ENCODE assay signal across 28 cellular contexts in the genomic region with DNA sequence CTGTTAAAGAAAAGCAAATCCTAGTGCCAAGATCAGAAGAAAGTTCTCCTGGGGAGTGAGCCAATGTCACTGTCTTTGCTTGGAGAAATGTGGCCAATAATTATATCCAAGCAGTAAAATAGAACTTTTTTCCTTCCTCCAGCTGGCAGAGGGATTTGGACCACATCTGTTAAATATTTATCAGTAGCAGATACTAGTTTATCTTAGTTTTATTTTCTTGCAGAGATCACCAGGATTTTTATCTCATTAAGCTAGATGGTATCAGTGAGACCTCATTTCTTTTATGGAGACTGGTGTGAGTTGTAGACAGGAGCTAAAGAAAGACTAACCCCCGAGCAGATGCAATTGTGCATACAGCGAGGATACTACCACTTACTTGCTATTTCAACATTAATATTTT.
"Had no signal": no experiment of that assay in that cellular context is flagged by ENCODE, and none has a peak within 500 bp of the region (broad histone marks: within the 10 kb centered on the region; RNA-seq: fewer than 3 reads in every experiment).

No MANE protein-coding gene starts in this region.

- H3K4me3 Mint-ChIP-seq: activated CD4-positive, alpha-beta memory T cell treated with anti-CD3 and anti-CD28 coated beads, Interleukin-2, amount 10 ng/mL, durations not matched to agents 7 days and 5 days; activated CD4-positive, alpha-beta T cell treated with anti-CD3 and anti-CD28 coated beads, Interleukin-2, amount 10 ng/mL, durations not matched to agents 7 days and 5 days; activated naive CD8-positive, alpha-beta T cell; activated T-cell treated with anti-CD3 and anti-CD28 coated beads, Interleukin-2, amount 50 U/mL, for 24 hours; activated T-cell treated with anti-CD3 and anti-CD28 coated beads, Interleukin-2, amount 50 U/mL, for 72 hours; effector memory CD8-positive, alpha-beta T cell; WTC11 had no signal

- H3K27ac Mint-ChIP-seq: activated CD4-positive, alpha-beta memory T cell treated with anti-CD3 and anti-CD28 coated beads, Interleukin-2, amount 10 ng/mL, durations not matched to agents 7 days and 5 days; activated CD4-positive, alpha-beta T cell treated with anti-CD3 and anti-CD28 coated beads, Interleukin-2, amount 10 ng/mL, durations not matched to agents 7 days and 5 days; activated naive CD8-positive, alpha-beta T cell; activated T-cell treated with anti-CD3 and anti-CD28 coated beads, Interleukin-2, amount 50 U/mL, for 24 hours; activated T-cell treated with anti-CD3 and anti-CD28 coated beads, Interleukin-2, amount 50 U/mL, for 72 hours; effector memory CD8-positive, alpha-beta T cell; WTC11 had no signal

- DNase-seq: activated CD4-positive, alpha-beta memory T cell treated with anti-CD3 and anti-CD28 coated beads, Interleukin-2, amount 10 ng/mL, durations not matched to agents 7 days and 5 days; activated CD4-positive, alpha-beta T cell treated with anti-CD3 and anti-CD28 coated beads for 1 hour; activated CD4-positive, alpha-beta T cell treated with anti-CD3 and anti-CD28 coated beads for 4 hours; activated CD4-positive, alpha-beta T cell treated with anti-CD3 and anti-CD28 coated beads, Interleukin-2, amount 10 ng/mL, durations not matched to agents 7 days and 5 days; activated CD4-positive, alpha-beta T cell treated with anti-CD3 and anti-CD28 coated beads, Interleukin-2, amount 50 U/mL, for 4 hours; activated CD8-positive, alpha-beta memory T cell treated with anti-CD3 and anti-CD28 coated beads, Interleukin-2, amount 50 U/mL, for 48 hours; activated gamma-delta T cell treated with Interleukin-2 at 50 U/mL for 16 hours; activated naive CD4-positive, alpha-beta T cell treated with anti-CD3 and anti-CD28 coated beads, Interleukin-2, amount 50 U/mL, for 16 hours; activated naive CD4-positive, alpha-beta T cell treated with Interleukin-2 at 50 U/mL for 16 hours; activated T-cell treated with anti-CD3 and anti-CD28 coated beads for 4 hours; activated T-cell treated with anti-CD3 and anti-CD28 coated beads, Interleukin-2, amount 50 U/mL, for 24 hours; activated T-cell treated with anti-CD3 and anti-CD28 coated beads, Interleukin-2, amount 50 U/mL, for 72 hours; adrenal gland; amygdala; aorta; body of pancreas; caudate nucleus; cortex of kidney; effector CD4-positive, alpha-beta T cell; effector memory CD8-positive, alpha-beta T cell; erythroblast; head of caudate nucleus; T-helper 2 cell had no signal

- H3K9me3 Mint-ChIP-seq: activated CD4-positive, alpha-beta memory T cell treated with anti-CD3 and anti-CD28 coated beads, Interleukin-2, amount 10 ng/mL, durations not matched to agents 7 days and 5 days; activated CD4-positive, alpha-beta T cell treated with anti-CD3 and anti-CD28 coated beads, Interleukin-2, amount 10 ng/mL, durations not matched to agents 7 days and 5 days; activated T-cell treated with anti-CD3 and anti-CD28 coated beads, Interleukin-2, amount 50 U/mL, for 24 hours; activated T-cell treated with anti-CD3 and anti-CD28 coated beads, Interleukin-2, amount 50 U/mL, for 72 hours; effector memory CD8-positive, alpha-beta T cell; WTC11 had no signal

- H3K36me3 ChIP-seq: adrenal gland, esophagus muscularis mucosa had no signal

- ATAC-seq: activated T-cell treated with anti-CD3 and anti-CD28 coated beads, Interleukin-2, amount 50 U/mL, for 72 hours; body of pancreas; effector memory CD8-positive, alpha-beta T cell; WTC11 had no signal

- H3K36me3 Mint-ChIP-seq: activated naive CD8-positive, alpha-beta T cell; WTC11 had no signal

- H3K4me3 ChIP-seq: adrenal gland, body of pancreas, esophagus muscularis mucosa had no signal

- H3K9me3 ChIP-seq: adrenal gland, body of pancreas, esophagus muscularis mucosa had no signal

- FAIRE-seq: colon, frontal cortex had no signal

- H3K27me3 ChIP-seq: adrenal gland, body of pancreas, esophagus muscularis mucosa had no signal

- H3K27ac ChIP-seq: body of pancreas, esophagus muscularis mucosa had no signal
